Comparison of ENCODE assay signal across 15 cellular contexts in genomic region chr10:99330675-99330924, GRCh38. TPM values are rescaled to one million over a fixed set of nuclear protein-coding genes. Genes with fewer than 3 reads are reported as not detected.
A peak's percentile ranks its signal among the peaks of the same experiment; 100 is the strongest.
DNase-seq lines count a peak whose midpoint lies in the region; ATAC-seq, FAIRE-seq and TF ChIP-seq lines count a peak whose summit lies in the region.
"Had no signal": no experiment of that assay in that cellular context is flagged by ENCODE, and none has a peak within 500 bp of the region (broad histone marks: within the 10 kb centered on the region; RNA-seq: fewer than 3 reads in every experiment).

No MANE protein-coding gene starts in this region.

- H2AFZ ChIP-seq in HepG2 (ENCODE audit: low read length) (no peak overlapping the region), astrocyte (ENCODE audit: low read depth, low read length) (no peak overlapping the region)

- no peak for DNase-seq in HepG2 (ENCODE audit: low spot score)
- DNase-seq in right lobe of liver, result no peak
- DNase-seq in astrocyte (ENCODE audit: low read depth), result no peak
- DNase-seq in memory B cell (ENCODE audit: low spot score in 2 of 2), result no peak
- no peak for DNase-seq in SHP77 (lab: John Stamatoyannopoulos, UW)
- no peak for DNase-seq in stimulated activated CD4-positive, alpha-beta T cell treated with anti-CD3 and anti-CD28 coated beads, Interleukin-2, amount 100 ng/mL, for 48 hours
- DNase-seq in T-helper 2 cell, result no peak
- DNase-seq: activated CD4-positive, alpha-beta T cell treated with anti-CD3 and anti-CD28 coated beads for 4 hours; Karpas-422; NCI-H187 treated with DMSO at 0.1 percent for 48 hours; NK-92 treated with Interleukin-12 subunit alpha and Interleukin-12 subunit beta, amount 100 ng/mL, for 24 hours had no signal

- peak overlapping the region; percentile 90 for H3K4me2 ChIP-seq in HepG2 (ENCODE audit: low read depth, low read length)
- H3K4me2 ChIP-seq in astrocyte (ENCODE audit: low read length), result peak overlapping the region; percentile 84

- H3K27me3 Mint-ChIP-seq in astrocyte (ENCODE audit: low read depth, unreplicated experiment) (peaks cover 18% of the 10 kb centered on the region), memory B cell (peaks cover 25% of the 10 kb centered on the region)

- TF ChIP-seq EP300 in HepG2 (IDR thresholded peaks at IDR 0.05; ENCODE audit: low read depth in 2 of 2, low read length in 2 of 2) (no peak), HepG2 (CRISPR knock-in tag; IDR thresholded peaks at IDR 0.05; ENCODE audit: borderline replicate concordance) (no peak)

- no TSS peak for BruUV-seq in HepG2 (replicated peaks; lab: Mats Ljungman, UMichigan)

- in situ Hi-C loops in HepG2 (cut with HindIII; ENCODE audit: extremely low pct_ligation_motif_present, low pct_unique_long_range_greater_than_20kb), result no loop called here

- H3K9me3 Mint-ChIP-seq in astrocyte (ENCODE audit: unreplicated experiment) (peaks cover 2% of the 10 kb centered on the region), memory B cell (peaks cover 2% of the 10 kb centered on the region)

- H3K27me3 ChIP-seq in HepG2 (ENCODE audit: control insufficient read depth in 1 of 2, insufficient read depth in 2 of 2, low read length in 2 of 2), result no peaks in the 10 kb centered on the region
- peaks cover 0 to 20% of the 10 kb centered on the region in 2 donors for H3K27me3 ChIP-seq in right lobe of liver
- peaks cover 31% of the 10 kb centered on the region for H3K27me3 ChIP-seq in astrocyte (ENCODE audit: insufficient read depth, low read length)

- WGBS in HepG2 (ENCODE audit: low lambda C conversion rate), result 95% methylated on average over 12 of the region's 17 CpGs
- 52% methylated on average over 4 of the region's 17 CpGs for WGBS in right lobe of liver (ENCODE audit: insufficient coverage, low coverage, low lambda C conversion rate, missing lambda C conversion rate)

- CTCF ChIA-PET in HepG2 (lab: Yijun Ruan, JAX; ENCODE audit: low intra/inter-chr PET ratio, low total read pairs), result no interaction called here

- no peak for TF ChIP-seq RAD21 in HepG2 (CRISPR knock-in tag; IDR thresholded peaks at IDR 0.05)

- H3K36me3 ChIP-seq in HepG2 (replicated peaks in 1 of 2; ENCODE audit: control insufficient read depth in 1 of 2, insufficient read depth in 2 of 2, low read length in 2 of 2) (no peaks in the 10 kb centered on the region), right lobe of liver (no peaks in the 10 kb centered on the region), astrocyte (ENCODE audit: insufficient read depth, low read length) (no peaks in the 10 kb centered on the region)
- H3K36me3 ChIP-seq: adrenal gland, gastroesophageal sphincter had no signal

- TF ChIP-seq CTCF in HepG2 (CRISPR knock-in tag; IDR thresholded peaks at IDR 0.05), result no peak
- TF ChIP-seq CTCF in right lobe of liver (IDR thresholded peaks at IDR 0.05), result no peak
- no peak for TF ChIP-seq CTCF in astrocyte (IDR thresholded peaks at IDR 0.05; ENCODE audit: insufficient read depth, low read depth, low read length)

- H3K4me3 Mint-ChIP-seq in astrocyte (ENCODE audit: unreplicated experiment) (peak overlapping the region; percentile 77), memory B cell (peak overlapping the region; percentile 18)

- H3K79me2 ChIP-seq in HepG2 (ENCODE audit: insufficient read depth, low read length) (peaks cover 2% of the 10 kb centered on the region), astrocyte (ENCODE audit: insufficient read depth, low read length) (no peaks in the 10 kb centered on the region)

- ATAC-seq in HepG2, result peak; percentile 3; the same call in 1 of the 3 replicates
- no peak for ATAC-seq in right lobe of liver
- ATAC-seq in memory B cell (ENCODE audit: low read depth), result no peak
- no peak for ATAC-seq in GM21515 (IDR thresholded peaks at IDR 0.05; ENCODE audit: unreplicated experiment)

- no peak overlapping the region for H3K27ac ChIP-seq in HepG2 (ENCODE audit: extremely low read length, insufficient read depth, low read length)
- no peak overlapping the region for H3K27ac ChIP-seq in right lobe of liver
- H3K27ac ChIP-seq in astrocyte (ENCODE audit: low read depth, low read length), result no peak overlapping the region

- H3K9ac ChIP-seq in HepG2 (ENCODE audit: insufficient read depth, low read depth, low read length), result no peak overlapping the region
- H3K9ac ChIP-seq in astrocyte (ENCODE audit: low read length), result no peak overlapping the region

- H3K27ac Mint-ChIP-seq in astrocyte (ENCODE audit: unreplicated experiment), result no peak overlapping the region
- H3K27ac Mint-ChIP-seq in memory B cell, result no peak overlapping the region

- FAIRE-seq in HepG2 (lab: Jason Lieb, UNC), result no peak
- FAIRE-seq in astrocyte (lab: Jason Lieb, UNC), result no peak

- POLR2A ChIA-PET in HepG2 (lab: Yijun Ruan, JAX), result no interaction called here

- H3K36me3 Mint-ChIP-seq in astrocyte (ENCODE audit: low read depth, unreplicated experiment), result no peaks in the 10 kb centered on the region
- no peaks in the 10 kb centered on the region for H3K36me3 Mint-ChIP-seq in memory B cell

- intact Hi-C loops in HepG2 (cut with micrococcal nuclease; ENCODE audit: unreplicated experiment) (loop anchor here (5.0 kb wide), 2 partner anchors 42 to 57 kb away; no protein-coding TSS in a partner anchor), right lobe of liver (cut with DNase I) (no loop called here)

- TF ChIP-seq POLR2A in HepG2 (IDR thresholded peaks at IDR 0.05; ENCODE audit: insufficient read depth in 1 of 2, low read depth in 2 of 2, low read length in 2 of 2) (no peak), right lobe of liver (IDR thresholded peaks at IDR 0.05) (no peak)

- H3K9me3 ChIP-seq in HepG2 (ENCODE audit: low read length), result no peaks in the 10 kb centered on the region
- no peaks in the 10 kb centered on the region for H3K9me3 ChIP-seq in right lobe of liver
- no peaks in the 10 kb centered on the region for H3K9me3 ChIP-seq in astrocyte (ENCODE audit: insufficient read depth, low read depth, low read length)
- H3K9me3 ChIP-seq: adrenal gland, gastroesophageal sphincter had no signal

- H4K20me1 ChIP-seq in HepG2 (ENCODE audit: insufficient read depth, low read length) (no peaks in the 10 kb centered on the region), astrocyte (ENCODE audit: insufficient read depth, low read length) (no peaks in the 10 kb centered on the region)

- H3K4me3 ChIP-seq in HepG2 (replicated peaks in 1 of 3; ENCODE audit: insufficient read depth in 1 of 3, low read depth in 2 of 3, low read length in 3 of 3) (peak overlapping the region in 1 of 3 experiments; percentile 76; a peak in 1 of 6 replicates), right lobe of liver (no peak overlapping the region), astrocyte (ENCODE audit: insufficient read depth, low read depth, low read length) (no peak overlapping the region)

- H3K4me1 Mint-ChIP-seq in astrocyte (ENCODE audit: low read depth, unreplicated experiment) (no peaks in the 10 kb centered on the region), memory B cell (no peaks in the 10 kb centered on the region)

- peaks cover 47% of the 10 kb centered on the region for H3K4me1 ChIP-seq in HepG2 (ENCODE audit: insufficient read depth, low read length)
- peaks cover 0 to 17% (median 0%) of the 10 kb centered on the region in 4 donors for H3K4me1 ChIP-seq in right lobe of liver
- H3K4me1 ChIP-seq in astrocyte (ENCODE audit: insufficient read depth, low read length), result no peaks in the 10 kb centered on the region

RNA-seq across cellular contexts. Expression of gene CNNM1, which starts 1.4 kb away (rescaled TPM):
- total RNA-seq in HepG2 (2016; rRNA removed; fragmentation: Illumina TruSeq; extraction: Trizol) (5.5 and 9.6 TPM in 2 replicates), right lobe of liver (under 1 TPM; 0.12 to 0.40 (median 0.20) TPM), astrocyte (2.0 and 2.5 TPM in 2 replicates)
- 0.81 and 1.2 TPM in 2 replicates for total RNA-seq in HepG2 (2016; cell fraction: cytosol; rRNA removed; fragmentation: Illumina TruSeq; extraction: Trizol; ENCODE audit: low read depth)
- total RNA-seq in HepG2 (2016; cell fraction: insoluble cytoplasmic fraction; rRNA removed; fragmentation: Illumina TruSeq; extraction: Trizol), result 5.0 and 9.2 TPM in 2 replicates
- 3.4 and 3.6 TPM in 2 replicates for total RNA-seq in HepG2 (2016; cell fraction: membrane; rRNA removed; fragmentation: Illumina TruSeq; extraction: Trizol)
- 19.4 and 22.4 TPM in 2 replicates for total RNA-seq in HepG2 (2016; cell fraction: nucleus; rRNA removed; fragmentation: Illumina TruSeq; extraction: Trizol)
- 4.3 and 4.8 TPM in 2 replicates for polyA plus RNA-seq in HepG2 (2011; rRNA removed)
- polyA plus RNA-seq in HepG2 (2011; cell fraction: cytosol; rRNA removed), result 2.7 and 3.2 TPM in 2 replicates
- polyA plus RNA-seq in HepG2 (2011; cell fraction: nucleus; rRNA removed), result 2.7 and 4.0 TPM in 2 replicates
- polyA plus RNA-seq in HepG2 (2012), result 1.3 and 2.5 TPM in 2 replicates
- polyA plus RNA-seq in HepG2 (2016; cell fraction: cytosol; fragmentation: Illumina TruSeq; extraction: Trizol; ENCODE audit: low read depth), result 0.76 and 0.93 TPM in 2 replicates
- 5.6 and 7.5 TPM in 2 replicates for polyA plus RNA-seq in HepG2 (2016; cell fraction: insoluble cytoplasmic fraction; fragmentation: Illumina TruSeq; extraction: Trizol; ENCODE audit: low read depth)
- polyA plus RNA-seq in HepG2 (2016; cell fraction: membrane; fragmentation: Illumina TruSeq; extraction: Trizol; ENCODE audit: low read depth), result 2.3 and 2.6 TPM in 2 replicates
- 27.9 and 28.1 TPM in 2 replicates for polyA plus RNA-seq in HepG2 (2016; cell fraction: nucleus; fragmentation: Illumina TruSeq; extraction: Trizol; ENCODE audit: insufficient read depth, low read depth)
- polyA minus RNA-seq in HepG2 (2011; rRNA and poly(A)+ RNA removed; ENCODE audit: low replicate concordance), result 9.6 TPM in 1 of 2 replicates, not detected in the other
- 3.3 and 3.5 TPM in 2 replicates for polyA minus RNA-seq in HepG2 (2011; cell fraction: cytosol; rRNA and poly(A)+ RNA removed)
- polyA minus RNA-seq in HepG2 (2011; cell fraction: nucleus; rRNA and poly(A)+ RNA removed), result 6.7 and 7.7 TPM in 2 replicates
- total RNA-seq: dermis microvascular lymphatic vessel endothelial cell had no signal
